8 cellular contexts compared by ENCODE assay signal in the genomic region with DNA sequence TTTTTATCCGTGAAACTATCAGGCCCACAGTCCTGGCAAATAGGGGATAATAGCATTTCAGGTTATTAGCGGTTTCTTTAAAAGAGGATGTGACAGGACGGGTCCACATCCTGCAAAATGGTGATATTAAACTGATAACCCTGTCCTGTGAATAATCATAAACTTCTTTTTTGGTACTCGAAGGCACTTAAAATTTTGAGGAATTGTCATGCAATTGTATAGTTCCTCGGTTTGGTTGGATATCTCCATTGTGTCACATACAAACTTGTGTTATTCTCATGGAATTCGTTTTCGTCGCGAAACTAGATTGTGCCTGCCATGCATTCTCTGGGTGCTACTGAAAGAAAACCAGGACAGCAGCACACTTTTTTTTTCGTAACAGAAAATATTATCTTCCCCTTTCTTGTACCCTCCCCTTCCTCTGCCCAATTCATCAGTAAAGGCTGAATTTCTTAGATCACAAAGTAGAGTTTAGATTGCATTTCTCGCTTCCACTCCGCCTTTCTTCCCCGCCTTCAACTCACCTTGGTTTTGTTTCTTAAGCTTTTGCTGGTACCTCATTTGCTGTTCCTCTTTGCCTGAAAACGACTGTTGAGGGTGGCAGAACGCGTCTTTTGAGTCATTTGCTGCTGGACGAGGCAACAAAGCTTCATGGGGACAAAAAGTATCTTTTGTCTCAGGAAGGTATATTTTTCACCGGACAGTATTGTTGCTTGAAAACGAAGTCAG. TPM values are rescaled to one million over a fixed set of nuclear protein-coding genes. Genes with fewer than 3 reads are reported as not detected.
DNase-seq lines count a peak whose midpoint lies in the region; TF ChIP-seq lines count a peak whose summit lies in the region.

No MANE protein-coding gene starts in this region.

- H3K4me3 Mint-ChIP-seq in activated CD4-positive, alpha-beta T cell treated with anti-CD3 and anti-CD28 coated beads, Interleukin-2, amount 10 ng/mL, durations not matched to agents 24 days and 14 days, result no peak overlapping the region
- H3K4me3 Mint-ChIP-seq in IgD-negative memory B cell (peak overlapping the region in 2 of 4 donors; percentile 89 to 92), MCF 10A (ENCODE audit: unreplicated experiment) (no peak overlapping the region), mesothelial cell of epicardium (no peak overlapping the region)

- no peaks in the 10 kb centered on the region for H3K27me3 Mint-ChIP-seq in activated CD4-positive, alpha-beta T cell treated with anti-CD3 and anti-CD28 coated beads, Interleukin-2, amount 10 ng/mL, durations not matched to agents 24 days and 14 days
- H3K27me3 Mint-ChIP-seq in IgD-negative memory B cell, result no peaks in the 10 kb centered on the region
- H3K27me3 Mint-ChIP-seq in MCF 10A (ENCODE audit: insufficient read depth, unreplicated experiment), result no peaks in the 10 kb centered on the region
- no peaks in the 10 kb centered on the region for H3K27me3 Mint-ChIP-seq in mesothelial cell of epicardium (ENCODE audit: low read depth)

- CTCF ChIA-PET in MCF 10A (lab: Yijun Ruan, JAX), result interaction anchor here (0.7 to 1.4 kb wide), 3 partner anchors 10 to 203 kb away, joined by 4 to 7 read pairs (median 6); no protein-coding TSS in a partner anchor

- intact Hi-C loops in activated CD4-positive, alpha-beta T cell treated with anti-CD3 and anti-CD28 coated beads, Interleukin-2, amount 10 ng/mL, durations not matched to agents 24 days and 14 days (cut with micrococcal nuclease), result loop anchor here (5.0 to 10.0 kb wide), 2 partner anchors 243 to 250 kb away; no protein-coding TSS in a partner anchor
- intact Hi-C loops in MCF 10A (cut with micrococcal nuclease), result loop anchor here (1.0 to 5.0 kb wide), 6 partner anchors 60 to 229 kb away; no protein-coding TSS in a partner anchor

- peak overlapping the region; percentile 85 for H3K27ac Mint-ChIP-seq in activated CD4-positive, alpha-beta T cell treated with anti-CD3 and anti-CD28 coated beads, Interleukin-2, amount 10 ng/mL, durations not matched to agents 24 days and 14 days
- H3K27ac Mint-ChIP-seq in IgD-negative memory B cell (peak overlapping the region in 2 of 3 donors; percentile 3 to 36), MCF 10A (ENCODE audit: low read depth, unreplicated experiment) (peak overlapping the region; percentile 28), mesothelial cell of epicardium (peak overlapping the region; percentile 84)

- TF ChIP-seq CTCF in MCF 10A (IDR thresholded peaks at IDR 0.05; ENCODE audit: unreplicated experiment), result no peak
- no peak for TF ChIP-seq CTCF in mesothelial cell of epicardium (IDR thresholded peaks at IDR 0.05; ENCODE audit: unreplicated experiment)

- H3K9me3 Mint-ChIP-seq in activated CD4-positive, alpha-beta T cell treated with anti-CD3 and anti-CD28 coated beads, Interleukin-2, amount 10 ng/mL, durations not matched to agents 24 days and 14 days, result no peaks in the 10 kb centered on the region
- H3K9me3 Mint-ChIP-seq in IgD-negative memory B cell (no peaks in the 10 kb centered on the region), MCF 10A (ENCODE audit: unreplicated experiment) (no peaks in the 10 kb centered on the region), mesothelial cell of epicardium (no peaks in the 10 kb centered on the region)

- peak; percentile 68 for DNase-seq in activated CD4-positive, alpha-beta T cell treated with anti-CD3 and anti-CD28 coated beads, Interleukin-2, amount 10 ng/mL, durations not matched to agents 24 days and 14 days
- no peak for DNase-seq in activated CD4-positive, alpha-beta T cell treated with anti-CD3 and anti-CD28 coated beads for 48 hours
- DNase-seq in MCF 10A (ENCODE audit: unreplicated experiment), result peak; percentile 16
- DNase-seq in mesothelial cell of epicardium (ENCODE audit: low spot score in 2 of 2, unreplicated experiment in 2 of 2), result no peak
- no peak for DNase-seq in LoVo (ENCODE audit: low spot score)
- no peak for DNase-seq in NK-92 treated with Interleukin-12 subunit alpha and Interleukin-12 subunit beta, amount 100 ng/mL, for 24 hours (lab: John Stamatoyannopoulos, UW)
- no peak for DNase-seq in AG08395 (ENCODE audit: low spot score)

- H3K36me3 Mint-ChIP-seq in activated CD4-positive, alpha-beta T cell treated with anti-CD3 and anti-CD28 coated beads, Interleukin-2, amount 10 ng/mL, durations not matched to agents 24 days and 14 days (ENCODE audit: low read depth), result peaks cover 14% of the 10 kb centered on the region
- H3K36me3 Mint-ChIP-seq in IgD-negative memory B cell (peaks cover 1% of the 10 kb centered on the region), MCF 10A (ENCODE audit: insufficient read depth, unreplicated experiment) (no peaks in the 10 kb centered on the region), mesothelial cell of epicardium (no peaks in the 10 kb centered on the region)

- TSS peak; percentile 30 for BruUV-seq in MCF 10A (replicated peaks; lab: Mats Ljungman, UMichigan)

- POLR2A ChIA-PET in MCF 10A (lab: Yijun Ruan, JAX), result interaction anchor here (0.7 to 2.0 kb wide), 9 partner anchors 10 to 230 kb away, joined by 3 to 19 read pairs (median 3); no protein-coding TSS in a partner anchor

- peaks cover 30% of the 10 kb centered on the region for H3K4me1 Mint-ChIP-seq in activated CD4-positive, alpha-beta T cell treated with anti-CD3 and anti-CD28 coated beads, Interleukin-2, amount 10 ng/mL, durations not matched to agents 24 days and 14 days
- H3K4me1 Mint-ChIP-seq in IgD-negative memory B cell (peaks cover 8 to 23% (median 12%) of the 10 kb centered on the region in 3 donors), MCF 10A (ENCODE audit: insufficient read depth, unreplicated experiment) (peaks cover 24% of the 10 kb centered on the region), mesothelial cell of epicardium (peaks cover 43% of the 10 kb centered on the region)

RNA-seq across cellular contexts. Expression of gene CERS6, which starts 1.3 kb away (rescaled TPM):
- 25.3 and 26.3 TPM in 2 replicates for total RNA-seq in activated CD4-positive, alpha-beta T cell treated with anti-CD3 and anti-CD28 coated beads, Interleukin-2, amount 10 ng/mL, durations not matched to agents 24 days and 14 days
- polyA plus RNA-seq in IgD-negative memory B cell, result 2.7 TPM
- total RNA-seq in MCF 10A (2022) (24.3 and 27.4 TPM in 2 replicates), mesothelial cell of epicardium (66.1 to 67.4 TPM (median 66.5 TPM) in 3 replicates)

Comparison
In these comparisons a context has a peak if more than half of its experiments do, and no peak if none do; other contexts are left out.
1. DNase-seq: peak in activated CD4-positive, alpha-beta T cell treated with anti-CD3 and anti-CD28 coated beads, Interleukin-2, amount 10 ng/mL, durations not matched to agents 24 days and 14 days (single experiment) and MCF 10A (single experiment); none in activated CD4-positive, alpha-beta T cell treated with anti-CD3 and anti-CD28 coated beads for 48 hours (single experiment), mesothelial cell of epicardium (0 of 2), LoVo (single experiment), NK-92 treated with Interleukin-12 subunit alpha and Interleukin-12 subunit beta, amount 100 ng/mL, for 24 hours (single experiment) and AG08395 (single experiment).
2. H3K27ac Mint-ChIP-seq: peak in every context shown above with its lines; median percentile 85 in activated CD4-positive, alpha-beta T cell treated with anti-CD3 and anti-CD28 coated beads, Interleukin-2, amount 10 ng/mL, durations not matched to agents 24 days and 14 days; 84 in mesothelial cell of epicardium; 28 in MCF 10A; 20 in IgD-negative memory B cell.